ENCODE assay signal across 1 cellular context in the genomic region with DNA sequence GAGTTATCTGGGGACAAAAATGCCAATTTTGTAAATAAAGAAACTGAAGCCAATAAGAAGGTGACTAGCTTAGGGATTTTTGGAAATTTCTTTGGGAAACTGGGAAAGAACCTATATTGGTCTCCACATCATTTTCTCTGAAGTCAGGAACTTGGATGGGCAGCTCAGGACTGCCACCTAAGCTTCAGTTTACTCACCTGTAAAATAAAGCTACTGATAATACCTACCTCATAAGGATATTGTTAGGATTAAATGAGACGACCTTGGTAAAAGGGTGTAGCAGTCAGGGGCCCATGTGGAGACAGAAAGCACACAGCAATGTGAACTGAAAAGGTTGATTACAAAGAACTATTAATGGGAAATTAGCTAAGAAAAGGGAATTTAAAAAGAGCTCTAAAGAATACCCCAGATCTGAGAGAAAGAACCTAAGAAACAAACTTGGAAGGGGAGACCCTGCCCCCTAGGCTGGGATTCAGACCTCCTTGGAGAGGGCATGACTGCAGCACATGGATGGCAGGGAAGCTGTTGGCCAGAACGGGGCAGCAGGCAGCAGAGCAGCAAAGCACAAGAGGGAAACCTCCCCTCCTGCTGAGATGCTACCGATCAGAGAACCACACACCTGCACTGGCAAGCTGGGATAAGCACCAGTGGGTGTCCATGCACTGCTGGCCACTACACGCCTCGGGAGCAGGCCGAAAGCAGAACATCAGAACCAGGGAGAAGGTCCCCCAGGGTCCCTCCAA.
TF ChIP-seq lines count a peak whose summit lies in the region.

No MANE protein-coding gene starts in this region.

TF ChIP-seq in GM23338, 12 proteins besides CTCF, POLR2A, EP300 and RAD21:
- TF ChIP-seq ZNF331 (CRISPR knock-in tag; IDR thresholded peaks at IDR 0.05; ENCODE audit: low read depth) (no peak), NANOG (IDR thresholded peaks at IDR 0.05; ENCODE audit: borderline replicate concordance) (no peak), POLR2AphosphoS5 (IDR thresholded peaks at IDR 0.05; ENCODE audit: low read depth) (no peak), EZH2 (IDR thresholded peaks at IDR 0.05; ENCODE audit: low read depth, unreplicated experiment) (no peak), CREB1 (CRISPR knock-in tag; IDR thresholded peaks at IDR 0.05; ENCODE audit: low read depth) (no peak), STAT1 (IDR thresholded peaks at IDR 0.05; ENCODE audit: unreplicated experiment) (no peak), EZH2phosphoT487 (IDR thresholded peaks at IDR 0.05; ENCODE audit: unreplicated experiment) (no peak), JUNB (IDR thresholded peaks at IDR 0.05; ENCODE audit: unreplicated experiment) (no peak), ZNF114 (CRISPR knock-in tag; IDR thresholded peaks at IDR 0.05) (no peak)
- TF ChIP-seq, protein P1, sequence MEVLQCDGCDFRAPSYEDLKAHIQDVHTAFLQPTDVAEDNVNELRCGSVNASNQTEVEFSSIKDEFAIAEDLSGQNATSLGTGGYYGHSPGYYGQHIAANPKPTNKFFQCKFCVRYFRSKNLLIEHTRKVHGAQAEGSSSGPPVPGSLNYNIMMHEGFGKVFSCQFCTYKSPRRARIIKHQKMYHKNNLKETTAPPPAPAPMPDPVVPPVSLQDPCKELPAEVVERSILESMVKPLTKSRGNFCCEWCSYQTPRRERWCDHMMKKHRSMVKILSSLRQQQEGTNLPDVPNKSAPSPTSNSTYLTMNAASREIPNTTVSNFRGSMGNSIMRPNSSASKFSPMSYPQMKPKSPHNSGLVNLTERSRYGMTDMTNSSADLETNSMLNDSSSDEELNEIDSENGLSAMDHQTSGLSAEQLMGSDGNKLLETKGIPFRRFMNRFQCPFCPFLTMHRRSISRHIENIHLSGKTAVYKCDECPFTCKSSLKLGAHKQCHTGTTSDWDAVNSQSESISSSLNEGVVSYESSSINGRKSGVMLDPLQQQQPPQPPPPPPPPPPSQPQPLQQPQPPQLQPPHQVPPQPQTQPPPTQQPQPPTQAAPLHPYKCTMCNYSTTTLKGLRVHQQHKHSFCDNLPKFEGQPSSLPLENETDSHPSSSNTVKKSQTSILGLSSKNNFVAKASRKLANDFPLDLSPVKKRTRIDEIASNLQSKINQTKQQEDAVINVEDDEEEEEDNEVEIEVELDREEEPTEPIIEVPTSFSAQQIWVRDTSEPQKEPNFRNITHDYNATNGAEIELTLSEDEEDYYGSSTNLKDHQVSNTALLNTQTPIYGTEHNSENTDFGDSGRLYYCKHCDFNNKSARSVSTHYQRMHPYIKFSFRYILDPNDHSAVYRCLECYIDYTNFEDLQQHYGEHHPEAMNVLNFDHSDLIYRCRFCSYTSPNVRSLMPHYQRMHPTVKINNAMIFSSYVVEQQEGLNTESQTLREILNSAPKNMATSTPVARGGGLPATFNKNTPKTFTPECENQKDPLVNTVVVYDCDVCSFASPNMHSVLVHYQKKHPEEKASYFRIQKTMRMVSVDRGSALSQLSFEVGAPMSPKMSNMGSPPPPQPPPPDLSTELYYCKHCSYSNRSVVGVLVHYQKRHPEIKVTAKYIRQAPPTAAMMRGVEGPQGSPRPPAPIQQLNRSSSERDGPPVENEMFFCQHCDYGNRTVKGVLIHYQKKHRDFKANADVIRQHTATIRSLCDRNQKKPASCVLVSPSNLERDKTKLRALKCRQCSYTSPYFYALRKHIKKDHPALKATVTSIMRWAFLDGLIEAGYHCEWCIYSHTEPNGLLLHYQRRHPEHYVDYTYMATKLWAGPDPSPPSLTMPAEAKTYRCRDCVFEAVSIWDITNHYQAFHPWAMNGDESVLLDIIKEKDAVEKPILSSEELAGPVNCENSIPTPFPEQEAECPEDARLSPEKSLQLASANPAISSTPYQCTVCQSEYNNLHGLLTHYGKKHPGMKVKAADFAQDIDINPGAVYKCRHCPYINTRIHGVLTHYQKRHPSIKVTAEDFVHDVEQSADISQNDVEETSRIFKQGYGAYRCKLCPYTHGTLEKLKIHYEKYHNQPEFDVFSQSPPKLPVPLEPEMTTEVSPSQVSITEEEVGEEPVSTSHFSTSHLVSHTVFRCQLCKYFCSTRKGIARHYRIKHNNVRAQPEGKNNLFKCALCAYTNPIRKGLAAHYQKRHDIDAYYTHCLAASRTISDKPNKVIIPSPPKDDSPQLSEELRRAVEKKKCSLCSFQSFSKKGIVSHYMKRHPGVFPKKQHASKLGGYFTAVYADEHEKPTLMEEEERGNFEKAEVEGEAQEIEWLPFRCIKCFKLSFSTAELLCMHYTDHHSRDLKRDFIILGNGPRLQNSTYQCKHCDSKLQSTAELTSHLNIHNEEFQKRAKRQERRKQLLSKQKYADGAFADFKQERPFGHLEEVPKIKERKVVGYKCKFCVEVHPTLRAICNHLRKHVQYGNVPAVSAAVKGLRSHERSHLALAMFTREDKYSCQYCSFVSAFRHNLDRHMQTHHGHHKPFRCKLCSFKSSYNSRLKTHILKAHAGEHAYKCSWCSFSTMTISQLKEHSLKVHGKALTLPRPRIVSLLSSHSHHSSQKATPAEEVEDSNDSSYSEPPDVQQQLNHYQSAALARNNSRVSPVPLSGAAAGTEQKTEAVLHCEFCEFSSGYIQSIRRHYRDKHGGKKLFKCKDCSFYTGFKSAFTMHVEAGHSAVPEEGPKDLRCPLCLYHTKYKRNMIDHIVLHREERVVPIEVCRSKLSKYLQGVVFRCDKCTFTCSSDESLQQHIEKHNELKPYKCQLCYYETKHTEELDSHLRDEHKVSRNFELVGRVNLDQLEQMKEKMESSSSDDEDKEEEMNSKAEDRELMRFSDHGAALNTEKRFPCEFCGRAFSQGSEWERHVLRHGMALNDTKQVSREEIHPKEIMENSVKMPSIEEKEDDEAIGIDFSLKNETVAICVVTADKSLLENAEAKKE (CRISPR knock-in tag; IDR thresholded peaks at IDR 0.05), result no peak
- TF ChIP-seq, protein P2, sequence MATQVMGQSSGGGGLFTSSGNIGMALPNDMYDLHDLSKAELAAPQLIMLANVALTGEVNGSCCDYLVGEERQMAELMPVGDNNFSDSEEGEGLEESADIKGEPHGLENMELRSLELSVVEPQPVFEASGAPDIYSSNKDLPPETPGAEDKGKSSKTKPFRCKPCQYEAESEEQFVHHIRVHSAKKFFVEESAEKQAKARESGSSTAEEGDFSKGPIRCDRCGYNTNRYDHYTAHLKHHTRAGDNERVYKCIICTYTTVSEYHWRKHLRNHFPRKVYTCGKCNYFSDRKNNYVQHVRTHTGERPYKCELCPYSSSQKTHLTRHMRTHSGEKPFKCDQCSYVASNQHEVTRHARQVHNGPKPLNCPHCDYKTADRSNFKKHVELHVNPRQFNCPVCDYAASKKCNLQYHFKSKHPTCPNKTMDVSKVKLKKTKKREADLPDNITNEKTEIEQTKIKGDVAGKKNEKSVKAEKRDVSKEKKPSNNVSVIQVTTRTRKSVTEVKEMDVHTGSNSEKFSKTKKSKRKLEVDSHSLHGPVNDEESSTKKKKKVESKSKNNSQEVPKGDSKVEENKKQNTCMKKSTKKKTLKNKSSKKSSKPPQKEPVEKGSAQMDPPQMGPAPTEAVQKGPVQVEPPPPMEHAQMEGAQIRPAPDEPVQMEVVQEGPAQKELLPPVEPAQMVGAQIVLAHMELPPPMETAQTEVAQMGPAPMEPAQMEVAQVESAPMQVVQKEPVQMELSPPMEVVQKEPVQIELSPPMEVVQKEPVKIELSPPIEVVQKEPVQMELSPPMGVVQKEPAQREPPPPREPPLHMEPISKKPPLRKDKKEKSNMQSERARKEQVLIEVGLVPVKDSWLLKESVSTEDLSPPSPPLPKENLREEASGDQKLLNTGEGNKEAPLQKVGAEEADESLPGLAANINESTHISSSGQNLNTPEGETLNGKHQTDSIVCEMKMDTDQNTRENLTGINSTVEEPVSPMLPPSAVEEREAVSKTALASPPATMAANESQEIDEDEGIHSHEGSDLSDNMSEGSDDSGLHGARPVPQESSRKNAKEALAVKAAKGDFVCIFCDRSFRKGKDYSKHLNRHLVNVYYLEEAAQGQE (IDR thresholded peaks at IDR 0.05; ENCODE audit: unreplicated experiment), result no peak
- TF ChIP-seq, protein P3, sequence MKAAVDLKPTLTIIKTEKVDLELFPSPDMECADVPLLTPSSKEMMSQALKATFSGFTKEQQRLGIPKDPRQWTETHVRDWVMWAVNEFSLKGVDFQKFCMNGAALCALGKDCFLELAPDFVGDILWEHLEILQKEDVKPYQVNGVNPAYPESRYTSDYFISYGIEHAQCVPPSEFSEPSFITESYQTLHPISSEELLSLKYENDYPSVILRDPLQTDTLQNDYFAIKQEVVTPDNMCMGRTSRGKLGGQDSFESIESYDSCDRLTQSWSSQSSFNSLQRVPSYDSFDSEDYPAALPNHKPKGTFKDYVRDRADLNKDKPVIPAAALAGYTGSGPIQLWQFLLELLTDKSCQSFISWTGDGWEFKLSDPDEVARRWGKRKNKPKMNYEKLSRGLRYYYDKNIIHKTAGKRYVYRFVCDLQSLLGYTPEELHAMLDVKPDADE (IDR thresholded peaks at IDR 0.05), result no peak
